ENCODE assay signal across 8 cellular contexts in the genomic region with DNA sequence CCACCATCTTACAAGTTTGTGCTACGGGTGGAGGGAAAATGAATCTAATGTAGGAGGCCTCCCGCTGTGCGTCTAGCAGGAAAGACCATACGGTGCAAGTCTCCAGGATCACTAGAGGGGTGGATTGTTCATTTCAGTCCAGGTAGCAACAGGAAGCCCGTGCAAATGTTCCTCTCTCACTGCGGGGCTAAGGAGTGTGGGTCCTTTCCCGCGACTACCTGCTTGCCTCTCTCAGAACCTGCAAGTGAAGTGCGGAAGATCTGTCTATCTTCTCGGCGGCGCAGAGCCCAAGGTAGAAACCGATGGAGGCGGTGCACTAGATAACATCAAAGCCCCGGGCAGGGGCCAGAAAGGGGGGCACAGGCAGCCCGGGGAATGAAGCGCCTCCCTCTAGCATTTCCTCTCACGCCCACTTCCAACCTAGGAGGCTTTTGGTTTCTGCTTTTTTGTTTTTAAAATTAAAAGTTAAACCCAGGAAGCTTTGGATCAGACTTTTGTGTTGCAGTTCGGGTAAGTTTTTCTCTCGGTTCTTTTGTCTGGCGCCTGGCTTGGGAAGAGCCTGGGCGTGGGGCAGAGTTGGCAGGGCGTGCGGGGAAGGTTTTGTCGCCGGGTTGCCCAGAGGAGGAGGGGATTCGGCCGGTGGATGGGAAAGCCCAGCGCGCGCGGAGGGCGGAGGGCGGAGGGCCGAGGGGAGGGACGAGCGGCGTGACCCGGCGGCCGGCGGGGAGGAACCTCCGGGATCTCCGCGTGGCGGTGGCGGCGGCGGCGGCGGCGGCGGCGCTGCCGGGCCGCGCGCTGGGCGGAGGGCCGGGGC. TPM values are rescaled to one million over a fixed set of nuclear protein-coding genes. Genes with fewer than 3 reads are reported as not detected.
A peak's percentile ranks its signal among the peaks of the same experiment; 100 is the strongest.
DNase-seq lines count a peak whose midpoint lies in the region; ATAC-seq and TF ChIP-seq lines count a peak whose summit lies in the region.

No MANE protein-coding gene starts in this region.

- H3K4me1 ChIP-seq in HUES64 (ENCODE audit: insufficient read depth, low read length) (peaks cover 19% of the 10 kb centered on the region), Panc1 (ENCODE audit: control insufficient read depth, insufficient read depth, low read length) (peaks cover 22% of the 10 kb centered on the region)
- peaks cover 9 to 26% of the 10 kb centered on the region in 2 donors for H3K4me1 ChIP-seq in naive thymus-derived CD4-positive, alpha-beta T cell (ENCODE audit: control insufficient read depth in 2 of 2, insufficient read depth in 2 of 2, low read length in 2 of 2)

- H3K27me3 ChIP-seq in HUES64 (ENCODE audit: insufficient read depth, low read length) (no peaks in the 10 kb centered on the region), Panc1 (ENCODE audit: control insufficient read depth, insufficient read depth, low read length) (no peaks in the 10 kb centered on the region)
- no peaks in the 10 kb centered on the region for H3K27me3 ChIP-seq in naive thymus-derived CD4-positive, alpha-beta T cell (ENCODE audit: control insufficient read depth in 2 of 2, insufficient read depth in 2 of 2, low read length in 2 of 2)

- H3K27ac Mint-ChIP-seq in naive thymus-derived CD4-positive, alpha-beta T cell, result peak overlapping the region; percentile 99 to 100 (median 99)
- peak overlapping the region; percentile 99 for H3K27ac Mint-ChIP-seq in stimulated activated naive B cell treated with anti-CD40 and anti-IgM and Interleukin-4, amounts not matched to agents 10 μg/mL and 1 μg/mL and 100 μg/mL, for 72 hours

- POLR2A ChIA-PET in Panc1 (lab: Charles Lee), result no interaction called here
- POLR2A ChIA-PET in naive thymus-derived CD4-positive, alpha-beta T cell (lab: Charles Lee), result interaction anchor here (0.6 to 8.7 kb wide), 8 partner anchors 14 to 297 kb away, joined by 3 to 83 read pairs (median 4); no protein-coding TSS in a partner anchor

- peaks cover 0 to 7% (median 0%) of the 10 kb centered on the region in 11 donors for H3K9me3 Mint-ChIP-seq in naive thymus-derived CD4-positive, alpha-beta T cell
- no peaks in the 10 kb centered on the region for H3K9me3 Mint-ChIP-seq in stimulated activated naive B cell treated with anti-CD40 and anti-IgM and Interleukin-4, amounts not matched to agents 10 μg/mL and 1 μg/mL and 100 μg/mL, for 72 hours

- intact Hi-C loops in Panc1 (cut with micrococcal nuclease; ENCODE audit: unreplicated experiment), result no loop called here
- intact Hi-C loops in naive thymus-derived CD4-positive, alpha-beta T cell (cut with micrococcal nuclease), result loop anchor here (1.0 to 10.0 kb wide), 13 partner anchors 22 to 1806 kb away; partner anchors contain the start of genes MCUR1 (in 1 of the 2) and NEDD9 (in 1 of the 2)

- H3K4me1 Mint-ChIP-seq in naive thymus-derived CD4-positive, alpha-beta T cell, result peaks cover 15 to 39% (median 31%) of the 10 kb centered on the region in 7 donors
- peaks cover 17 to 34% of the 10 kb centered on the region in 2 donors for H3K4me1 Mint-ChIP-seq in stimulated activated naive B cell treated with anti-CD40 and anti-IgM and Interleukin-4, amounts not matched to agents 10 μg/mL and 1 μg/mL and 100 μg/mL, for 72 hours

- peak; percentile 51 for DNase-seq in COLO829 (ENCODE audit: low spot score)
- DNase-seq in GM20000 (ENCODE audit: low spot score), result peak; percentile 84
- no peak for DNase-seq in Panc1 (ENCODE audit: low read depth, low spot score)
- peak; percentile 78 for DNase-seq in activated T-helper 1 cell treated with Interleukin-2 at 50 U/mL for 16 hours (ENCODE audit: low read depth)
- DNase-seq in fibroblast of gingiva (ENCODE audit: low read depth), result peak; percentile 71
- peak; percentile 69 to 94 (median 92) for DNase-seq in naive thymus-derived CD4-positive, alpha-beta T cell
- DNase-seq in stimulated activated naive B cell treated with anti-CD40 and anti-IgM and Interleukin-4, amounts not matched to agents 10 μg/mL and 1 μg/mL and 100 μg/mL, for 72 hours, result peak; percentile 79

- H3K9ac ChIP-seq in HUES64 (ENCODE audit: low read depth, low read length), result peak overlapping the region; percentile 87

- H3K4me3 ChIP-seq in HUES64 (ENCODE audit: low read length) (peak overlapping the region; percentile 84), Panc1 (ENCODE audit: low read depth in 2 of 2, low read length in 2 of 2) (peak overlapping the region; percentile 84 to 87)
- H3K4me3 ChIP-seq in naive thymus-derived CD4-positive, alpha-beta T cell (ENCODE audit: low read length), result peak overlapping the region; percentile 49

- peak; percentile 47 for ATAC-seq in Panc1
- ATAC-seq in naive thymus-derived CD4-positive, alpha-beta T cell, result peak; percentile 50
- peak; percentile 34 to 38 for ATAC-seq in stimulated activated naive B cell treated with anti-CD40 and anti-IgM and Interleukin-4, amounts not matched to agents 10 μg/mL and 1 μg/mL and 100 μg/mL, for 72 hours (replicated peaks)

- 1% methylated on average over 59 of the region's 60 CpGs for WGBS in HUES64

- H3K27me3 Mint-ChIP-seq in naive thymus-derived CD4-positive, alpha-beta T cell, result peaks cover 0 to 5% (median 0%) of the 10 kb centered on the region in 5 donors
- H3K27me3 Mint-ChIP-seq in stimulated activated naive B cell treated with anti-CD40 and anti-IgM and Interleukin-4, amounts not matched to agents 10 μg/mL and 1 μg/mL and 100 μg/mL, for 72 hours, result no peaks in the 10 kb centered on the region

- BruUV-seq in Panc1 (replicated peaks; lab: Mats Ljungman, UMichigan), result no TSS peak

- peaks cover 0 to 8% (median 0%) of the 10 kb centered on the region in 5 donors for H3K36me3 Mint-ChIP-seq in naive thymus-derived CD4-positive, alpha-beta T cell
- H3K36me3 Mint-ChIP-seq in stimulated activated naive B cell treated with anti-CD40 and anti-IgM and Interleukin-4, amounts not matched to agents 10 μg/mL and 1 μg/mL and 100 μg/mL, for 72 hours, result peaks cover 5 to 6% of the 10 kb centered on the region in 2 donors

- H3K27ac ChIP-seq in HUES64 (ENCODE audit: low read depth, low read length), result peak overlapping the region; percentile 69
- H3K27ac ChIP-seq in Panc1 (ENCODE audit: low read length), result peak overlapping the region; percentile 89
- H3K27ac ChIP-seq in naive thymus-derived CD4-positive, alpha-beta T cell (ENCODE audit: low read depth, low read length), result peak overlapping the region; percentile 99

- H3K4me3 Mint-ChIP-seq in naive thymus-derived CD4-positive, alpha-beta T cell, result peak overlapping the region; percentile 97 to 100 (median 99)
- peak overlapping the region; percentile 94 to 96 for H3K4me3 Mint-ChIP-seq in stimulated activated naive B cell treated with anti-CD40 and anti-IgM and Interleukin-4, amounts not matched to agents 10 μg/mL and 1 μg/mL and 100 μg/mL, for 72 hours

- H3K36me3 ChIP-seq in HUES64 (ENCODE audit: insufficient read depth, low read length) (no peaks in the 10 kb centered on the region), Panc1 (ENCODE audit: control insufficient read depth, insufficient read depth, low read length) (no peaks in the 10 kb centered on the region)
- peaks cover 0 to 9% (median 0%) of the 10 kb centered on the region in 3 experiments for H3K36me3 ChIP-seq in naive thymus-derived CD4-positive, alpha-beta T cell (ENCODE audit: control insufficient read depth in 2 of 3, insufficient read depth in 3 of 3, low read length in 3 of 3)

- in situ Hi-C loops in Panc1 (cut with HindIII; ENCODE audit: low pct_unique_long_range_greater_than_20kb, low sequenced_read_pairs), result no loop called here

- CTCF ChIA-PET in Panc1 (lab: Charles Lee), result no interaction called here
- CTCF ChIA-PET in naive thymus-derived CD4-positive, alpha-beta T cell (lab: Charles Lee), result interaction anchor here (0.6 to 1.4 kb wide), 3 partner anchors 44 to 57 kb away, joined by 3 to 4 read pairs (median 4); no protein-coding TSS in a partner anchor

- no peaks in the 10 kb centered on the region for H3K9me3 ChIP-seq in HUES64 (ENCODE audit: insufficient read depth, low read depth, low read length)
- H3K9me3 ChIP-seq in Panc1 (ENCODE audit: control insufficient read depth, insufficient read depth, low read depth, low read length), result no peaks in the 10 kb centered on the region
- no peaks in the 10 kb centered on the region for H3K9me3 ChIP-seq in naive thymus-derived CD4-positive, alpha-beta T cell (ENCODE audit: control insufficient read depth in 2 of 3, low read length in 3 of 3)

- no peak for TF ChIP-seq CTCF in GM20000 (IDR thresholded peaks at IDR 0.05; ENCODE audit: extremely low read depth, missing control alignments)
- TF ChIP-seq CTCF in Panc1 (IDR thresholded peaks at IDR 0.05), result no peak

RNA-seq across cellular contexts. Expression of gene HIVEP1, which starts 3.5 kb away (rescaled TPM):
- 8.9 TPM for polyA plus RNA-seq in HUES64 (2013, experiment 1 of 2)
- 11.3 TPM for polyA plus RNA-seq in HUES64 (2013, experiment 2 of 2)
- total RNA-seq in Panc1 (2021; ENCODE audit: unreplicated experiment), result 16.7 TPM
- polyA plus RNA-seq in Panc1 (2012; ENCODE audit: insufficient read length), result 9.8 TPM
- 10 to 100 TPM; 29.2 to 86.1 (median 38.2) TPM for total RNA-seq in naive thymus-derived CD4-positive, alpha-beta T cell
- polyA plus RNA-seq in naive thymus-derived CD4-positive, alpha-beta T cell, result 10 to 100 TPM; 13.2 to 16.6 TPM
